ENCODE assay signal across 21 cellular contexts in genomic region chr5:50576686-50577256, GRCh38.
DNase-seq lines count a peak whose midpoint lies in the region; ATAC-seq and TF ChIP-seq lines count a peak whose summit lies in the region.
"Had no signal": no experiment of that assay in that cellular context is flagged by ENCODE, and none has a peak within 500 bp of the region (broad histone marks: within the 10 kb centered on the region; RNA-seq: fewer than 3 reads in every experiment).

No MANE protein-coding gene starts in this region.

- H3K27me3 ChIP-seq in DND-41 (ENCODE audit: insufficient read depth, low read length, poor library complexity), result no peaks in the 10 kb centered on the region
- H3K27me3 ChIP-seq in neural cell (ENCODE audit: insufficient read depth, low read depth, low read length), result no peaks in the 10 kb centered on the region
- H3K27me3 ChIP-seq: brain microvascular endothelial cell, dorsolateral prefrontal cortex, esophagus squamous epithelium had no signal

- CTCF ChIA-PET in T-cell (lab: Charles Lee), result interaction anchor here in 1 of 2 donors (0.6 kb wide), 2 partner anchors 25 to 36 kb away, joined by 3 read pairs; no protein-coding TSS in a partner anchor

- no peak overlapping the region for H3K4me3 Mint-ChIP-seq in T-cell
- H3K4me3 Mint-ChIP-seq: activated naive CD8-positive, alpha-beta T cell treated with anti-CD3 and anti-CD28 coated beads, Interleukin-2, amount 10 ng/mL, durations not matched to agents 7 days and 5 days had no signal

- peaks cover 0 to 9% (median 6%) of the 10 kb centered on the region in 3 donors for H3K9me3 Mint-ChIP-seq in T-cell

- TF ChIP-seq RAD21 in neural cell (conservative IDR thresholded peaks at IDR 0.05), result no peak

- no peaks in the 10 kb centered on the region for H3K36me3 ChIP-seq in DND-41 (ENCODE audit: insufficient read depth, low read length)
- no peaks in the 10 kb centered on the region for H3K36me3 ChIP-seq in neural cell (ENCODE audit: insufficient read depth, low read length)
- H3K36me3 ChIP-seq: brain microvascular endothelial cell, esophagus squamous epithelium, right lobe of liver, thoracic aorta had no signal

- H3K9me2 ChIP-seq in neural cell (ENCODE audit: insufficient read depth, low read length), result no peaks in the 10 kb centered on the region

- H3K27me3 Mint-ChIP-seq in T-cell, result no peaks in the 10 kb centered on the region
- H3K27me3 Mint-ChIP-seq: activated naive CD8-positive, alpha-beta T cell treated with anti-CD3 and anti-CD28 coated beads, Interleukin-2, amount 10 ng/mL, durations not matched to agents 7 days and 5 days had no signal

- H3K79me2 ChIP-seq in DND-41 (ENCODE audit: insufficient read depth, low read length), result no peaks in the 10 kb centered on the region
- no peaks in the 10 kb centered on the region for H3K79me2 ChIP-seq in neural cell (replicated peaks; ENCODE audit: insufficient read depth, low read length)

- POLR2A ChIA-PET in T-cell (lab: Charles Lee), result interaction anchor here (0.5 to 1.3 kb wide), 5 partner anchors 9 to 149 kb away, joined by 3 to 4 read pairs (median 3); no protein-coding TSS in a partner anchor

- no peak for DNase-seq in DND-41
- no peak for DNase-seq in T-cell
- DNase-seq in NCI-H446 (lab: John Stamatoyannopoulos, UW), result no peak
- DNase-seq in NCI-H187 (lab: John Stamatoyannopoulos, UW), result no peak
- DNase-seq in NCI-H524 treated with DMSO at 0.1 percent for 48 hours (lab: John Stamatoyannopoulos, UW), result no peak
- DNase-seq: activated CD4-positive, alpha-beta T cell treated with anti-CD3 and anti-CD28 coated beads, Interleukin-2, amount 50 U/mL, for 1 hour; activated naive CD8-positive, alpha-beta T cell treated with anti-CD3 and anti-CD28 coated beads, Interleukin-2, amount 10 ng/mL, durations not matched to agents 7 days and 5 days; brain microvascular endothelial cell; dorsolateral prefrontal cortex; esophagus squamous epithelium; GM23248; islet precursor cell; Kasumi-1; NCI-H1694; nucleus accumbens; PC-3; right lobe of liver had no signal

- no peak for TF ChIP-seq EP300 in neural cell (conservative IDR thresholded peaks at IDR 0.05; ENCODE audit: poor library complexity, severe bottlenecking)

- ATAC-seq in DND-41 (ENCODE audit: insufficient read depth, low read depth) (no peak), GM18909 (IDR thresholded peaks at IDR 0.05; ENCODE audit: poor library complexity, unreplicated experiment) (peak; percentile 59), T-cell (replicated peaks in 1 of 4) (no peak)
- ATAC-seq: PC-3, right lobe of liver had no signal

- H3F3A ChIP-seq in neural cell (ENCODE audit: insufficient read depth, low read length, poor library complexity, severe bottlenecking), result no peaks in the 10 kb centered on the region

- H2AFZ ChIP-seq in DND-41 (ENCODE audit: low read depth, low read length) (peak overlapping the region; percentile 45; the same call in 1 of the 2 replicates), neural cell (ENCODE audit: low read depth, low read length) (peak overlapping the region; percentile 1)
- H2AFZ ChIP-seq: GM23248 had no signal

- peak overlapping the region; percentile 36 to 62 for H3K27ac Mint-ChIP-seq in T-cell
- H3K27ac Mint-ChIP-seq: activated naive CD8-positive, alpha-beta T cell treated with anti-CD3 and anti-CD28 coated beads, Interleukin-2, amount 10 ng/mL, durations not matched to agents 7 days and 5 days had no signal

- no peaks in the 10 kb centered on the region for H3K9me3 ChIP-seq in DND-41 (ENCODE audit: insufficient read depth, low read length, severe bottlenecking)
- no peaks in the 10 kb centered on the region for H3K9me3 ChIP-seq in neural cell (ENCODE audit: low read length)
- H3K9me3 ChIP-seq: esophagus squamous epithelium, right lobe of liver, thoracic aorta had no signal

- H3K9ac ChIP-seq in DND-41 (ENCODE audit: low read depth, low read length) (no peak overlapping the region), neural cell (ENCODE audit: low read length) (no peak overlapping the region)
- H3K9ac ChIP-seq: GM23248 had no signal

- peaks cover 26% of the 10 kb centered on the region for H3K4me1 ChIP-seq in DND-41 (ENCODE audit: insufficient read depth, low read length)
- H3K4me1 ChIP-seq: esophagus squamous epithelium, right lobe of liver had no signal

- TF ChIP-seq CTCF in DND-41 (IDR thresholded peaks at IDR 0.05; ENCODE audit: borderline replicate concordance, extremely low read depth, low read length, poor library complexity, severe bottlenecking) (no peak), neural cell (IDR thresholded peaks at IDR 0.05; ENCODE audit: poor library complexity, severe bottlenecking) (no peak)

- H3K4me2 ChIP-seq in DND-41 (ENCODE audit: insufficient read depth, low read length) (no peak overlapping the region), neural cell (ENCODE audit: low read length) (no peak overlapping the region)

- H3K4me1 Mint-ChIP-seq in T-cell, result peaks cover 24 to 39% (median 34%) of the 10 kb centered on the region in 3 donors

- H3K27ac ChIP-seq in DND-41 (ENCODE audit: low read length), result no peak overlapping the region
- no peak overlapping the region for H3K27ac ChIP-seq in neural cell (ENCODE audit: low read length)
- H3K27ac ChIP-seq: brain microvascular endothelial cell, dorsolateral prefrontal cortex, esophagus squamous epithelium, GM23248, right lobe of liver, SK-N-MC, thoracic aorta had no signal

- H3K4me3 ChIP-seq in DND-41 (ENCODE audit: low read depth in 1 of 2, low read length in 2 of 2) (no peak overlapping the region), neural cell (ENCODE audit: low read length) (no peak overlapping the region)
- H3K4me3 ChIP-seq: dorsolateral prefrontal cortex, esophagus squamous epithelium, GM23248, right lobe of liver, SK-N-MC, thoracic aorta had no signal

- H3K36me3 Mint-ChIP-seq in T-cell, result peaks cover 6% of the 10 kb centered on the region

- no peaks in the 10 kb centered on the region for H4K20me1 ChIP-seq in DND-41 (ENCODE audit: insufficient read depth, low read length)
- H4K20me1 ChIP-seq in neural cell (ENCODE audit: insufficient read depth), result no peaks in the 10 kb centered on the region

TF ChIP-seq in neural cell, 6 proteins besides CTCF, POLR2A, EP300 and RAD21:
- TF ChIP-seq TAF1 (IDR thresholded peaks at IDR 0.05; ENCODE audit: low read depth), result no peak
- TF ChIP-seq POLR2AphosphoS5 (IDR thresholded peaks at IDR 0.05), result no peak
- TF ChIP-seq REST (IDR thresholded peaks at IDR 0.05; ENCODE audit: borderline replicate concordance), result no peak
- TF ChIP-seq SMC3 (conservative IDR thresholded peaks at IDR 0.05; ENCODE audit: poor library complexity), result no peak
- TF ChIP-seq MXI1 (conservative IDR thresholded peaks at IDR 0.05; ENCODE audit: poor library complexity, severe bottlenecking), result no peak
- TF ChIP-seq EZH2 (IDR thresholded peaks at IDR 0.05; ENCODE audit: borderline replicate concordance, insufficient read depth, low read length, poor library complexity, severe bottlenecking), result no peak
